Comparison of ENCODE assay signal across 14 cellular contexts in the genomic region with DNA sequence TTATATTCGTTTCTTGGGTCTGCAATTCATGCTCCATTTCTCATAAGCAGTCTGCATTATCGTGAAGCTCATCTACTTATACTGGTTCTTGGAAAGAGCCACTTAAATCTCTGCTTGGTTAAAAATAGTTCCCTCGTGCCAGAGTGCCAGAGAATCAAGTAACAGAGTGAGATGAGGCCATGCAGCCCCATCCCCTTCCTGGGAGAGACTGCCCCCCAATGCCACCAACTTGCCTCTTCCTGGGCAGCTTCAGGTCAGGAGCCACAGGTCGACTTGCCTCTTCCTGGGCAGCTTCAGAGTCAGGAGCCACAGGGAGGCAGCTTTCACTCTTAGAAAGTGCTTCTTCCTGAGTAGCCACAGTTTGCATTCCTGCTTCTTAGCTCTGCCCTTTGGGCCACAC.
"Had no signal": no experiment of that assay in that cellular context is flagged by ENCODE, and none has a peak within 500 bp of the region (broad histone marks: within the 10 kb centered on the region; RNA-seq: fewer than 3 reads in every experiment).

No MANE protein-coding gene starts in this region.

- FAIRE-seq: islet of Langerhans had no signal

- H3K27ac ChIP-seq: brain microvascular endothelial cell, neutrophil, thoracic aorta had no signal

- H3K36me3 ChIP-seq: brain microvascular endothelial cell, neutrophil, thoracic aorta had no signal

- H3K9me3 ChIP-seq: neutrophil, thoracic aorta had no signal

- DNase-seq: activated B cell treated with CpG ODN at 0.5 μM for 24 hours; activated CD4-positive, alpha-beta T cell treated with anti-CD3 and anti-CD28 coated beads, Interleukin-2, amount 10 ng/mL, durations not matched to agents 24 days and 14 days; activated CD8-positive, alpha-beta memory T cell treated with anti-CD3 and anti-CD28 coated beads for 24 hours; activated T-cell treated with anti-CD3 and anti-CD28 coated beads for 4 hours; amniotic stem cell; brain microvascular endothelial cell; head of caudate nucleus; left ventricle myocardium superior; naive B cell; stimulated activated CD4-positive, alpha-beta T cell treated with anti-CD3 and anti-CD28 coated beads, Interleukin-4, amount 100 ng/mL, for 24 hours; stimulated activated naive CD8-positive, alpha-beta T cell treated with anti-CD3 and anti-CD28 coated beads, Interleukin-15, amount 100 ng/mL, for 72 hours had no signal

- H3K4me3 ChIP-seq: thoracic aorta had no signal
